ENCODE assay signal across 29 cellular contexts in the genomic region with DNA sequence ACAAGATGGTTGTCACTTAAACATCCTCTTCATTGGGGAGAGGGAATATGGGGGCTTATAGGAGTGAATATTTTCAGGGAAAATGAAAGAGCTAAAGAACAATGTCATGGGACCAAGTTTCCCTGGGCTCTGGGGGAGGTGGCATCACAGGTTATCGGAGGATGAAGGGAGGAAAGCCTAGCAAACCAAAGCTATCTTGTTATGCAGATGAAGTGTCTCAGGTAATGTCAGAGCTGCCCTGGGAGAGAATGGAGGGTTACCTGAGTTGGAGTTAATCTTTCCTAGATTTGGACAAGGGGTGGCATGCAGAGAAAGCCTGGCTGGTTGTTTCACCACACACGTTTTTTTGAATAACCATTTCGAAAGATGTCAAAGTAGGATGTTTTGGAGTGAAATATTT.
"Had no signal": no experiment of that assay in that cellular context is flagged by ENCODE, and none has a peak within 500 bp of the region (broad histone marks: within the 10 kb centered on the region; RNA-seq: fewer than 3 reads in every experiment).

No MANE protein-coding gene starts in this region.

- H3K27ac Mint-ChIP-seq: natural killer cell; nephron; progenitor cell of endocrine pancreas; stimulated activated effector memory CD8-positive, alpha-beta T cell treated with anti-CD3 and anti-CD28 coated beads, Interleukin-12 subunit alpha, Interleukin-12 subunit beta, amount 100 ng/mL, for 72 hours; stimulated activated naive B cell treated with anti-CD40 and anti-IgM and Interleukin-4, amounts not matched to agents 10 μg/mL and 1 μg/mL and 100 μg/mL, for 72 hours; stimulated activated naive CD8-positive, alpha-beta T cell treated with anti-CD3 and anti-CD28 coated beads, Interleukin-15, Interleukin-2, amounts not matched to agents 100 ng/mL and 50 ng/mL, for 24 hours had no signal

- H3K27ac ChIP-seq: ovary, parathyroid adenoma, psoas muscle, right lobe of liver, sigmoid colon, stomach, thoracic aorta, thyroid gland, tibial nerve, upper lobe of left lung, vagina had no signal

- H3K4me3 ChIP-seq: ovary, psoas muscle, right lobe of liver, sigmoid colon, stomach, thoracic aorta, thyroid gland, tibial nerve, upper lobe of left lung, vagina had no signal

- ATAC-seq: naive thymus-derived CD4-positive, alpha-beta T cell; natural killer cell; psoas muscle; right cardiac atrium; right lobe of liver; stimulated activated effector memory CD8-positive, alpha-beta T cell treated with anti-CD3 and anti-CD28 coated beads, Interleukin-12 subunit alpha, Interleukin-12 subunit beta, amount 100 ng/mL, for 72 hours; stimulated activated naive B cell treated with anti-CD40 and anti-IgM and Interleukin-4, amounts not matched to agents 10 μg/mL and 1 μg/mL and 100 μg/mL, for 72 hours had no signal

- DNase-seq: naive thymus-derived CD4-positive, alpha-beta T cell; natural killer cell; occipital lobe; ovary; posterior cingulate gyrus; psoas muscle; right cardiac atrium; right lobe of liver; sigmoid colon; small intestine; stimulated activated CD4-positive, alpha-beta T cell treated with anti-CD3 and anti-CD28 coated beads, Interleukin-15, amount 100 ng/mL, for 24 hours; stimulated activated CD4-positive, alpha-beta T cell treated with anti-CD3 and anti-CD28 coated beads, Interleukin-2, amount 100 ng/mL, for 24 hours; stimulated activated CD4-positive, alpha-beta T cell treated with anti-CD3 and anti-CD28 coated beads, Interleukin-2, amount 100 ng/mL, for 48 hours; stimulated activated CD4-positive, alpha-beta T cell treated with anti-CD3 and anti-CD28 coated beads, Interleukin-4, amount 100 ng/mL, for 24 hours; stimulated activated naive B cell treated with anti-CD40 and anti-IgM and Interleukin-4, amounts not matched to agents 10 μg/mL and 1 μg/mL and 100 μg/mL, for 72 hours; stimulated activated naive CD4-positive, alpha-beta T cell treated with Interleukin-2 at 50 U/mL for 16 hours; stomach; thyroid gland; trophoblast cell; upper lobe of left lung had no signal

- H3K27me3 ChIP-seq: ovary, right lobe of liver, sigmoid colon, stomach, thyroid gland, tibial nerve, upper lobe of left lung, vagina had no signal

- H3K9ac ChIP-seq: parathyroid adenoma had no signal

- H3K9me3 ChIP-seq: ovary, psoas muscle, right lobe of liver, sigmoid colon, stomach, thoracic aorta, thyroid gland, tibial nerve, upper lobe of left lung, vagina had no signal

- H3K9me3 Mint-ChIP-seq: nephron; neural crest cell; stimulated activated naive CD8-positive, alpha-beta T cell treated with anti-CD3 and anti-CD28 coated beads, Interleukin-15, Interleukin-2, amounts not matched to agents 100 ng/mL and 50 ng/mL, for 24 hours had no signal

- H2AFZ ChIP-seq: parathyroid adenoma had no signal

- H3K4me1 ChIP-seq: parathyroid adenoma, psoas muscle, right lobe of liver, sigmoid colon, stomach, thyroid gland, tibial nerve, upper lobe of left lung, vagina had no signal

- H3K36me3 ChIP-seq: ovary, right lobe of liver, sigmoid colon, stomach, thoracic aorta, thyroid gland, tibial nerve, upper lobe of left lung, vagina had no signal

- H3K36me3 Mint-ChIP-seq: naive thymus-derived CD4-positive, alpha-beta T cell; natural killer cell; stimulated activated effector memory CD8-positive, alpha-beta T cell treated with anti-CD3 and anti-CD28 coated beads, Interleukin-12 subunit alpha, Interleukin-12 subunit beta, amount 100 ng/mL, for 72 hours; stimulated activated naive B cell treated with anti-CD40 and anti-IgM and Interleukin-4, amounts not matched to agents 10 μg/mL and 1 μg/mL and 100 μg/mL, for 72 hours had no signal

- H3K79me2 ChIP-seq: parathyroid adenoma had no signal

- H3K4me1 Mint-ChIP-seq: natural killer cell; nephron; neural crest cell; stimulated activated effector memory CD8-positive, alpha-beta T cell treated with anti-CD3 and anti-CD28 coated beads, Interleukin-12 subunit alpha, Interleukin-12 subunit beta, amount 100 ng/mL, for 72 hours; stimulated activated naive B cell treated with anti-CD40 and anti-IgM and Interleukin-4, amounts not matched to agents 10 μg/mL and 1 μg/mL and 100 μg/mL, for 72 hours had no signal

- H3K4me3 Mint-ChIP-seq: naive thymus-derived CD4-positive, alpha-beta T cell; natural killer cell; nephron; neural crest cell; stimulated activated effector memory CD8-positive, alpha-beta T cell treated with anti-CD3 and anti-CD28 coated beads, Interleukin-12 subunit alpha, Interleukin-12 subunit beta, amount 100 ng/mL, for 72 hours; stimulated activated naive B cell treated with anti-CD40 and anti-IgM and Interleukin-4, amounts not matched to agents 10 μg/mL and 1 μg/mL and 100 μg/mL, for 72 hours; stimulated activated naive CD8-positive, alpha-beta T cell treated with anti-CD3 and anti-CD28 coated beads, Interleukin-15, Interleukin-2, amounts not matched to agents 100 ng/mL and 50 ng/mL, for 24 hours had no signal
